In the genomic region with DNA sequence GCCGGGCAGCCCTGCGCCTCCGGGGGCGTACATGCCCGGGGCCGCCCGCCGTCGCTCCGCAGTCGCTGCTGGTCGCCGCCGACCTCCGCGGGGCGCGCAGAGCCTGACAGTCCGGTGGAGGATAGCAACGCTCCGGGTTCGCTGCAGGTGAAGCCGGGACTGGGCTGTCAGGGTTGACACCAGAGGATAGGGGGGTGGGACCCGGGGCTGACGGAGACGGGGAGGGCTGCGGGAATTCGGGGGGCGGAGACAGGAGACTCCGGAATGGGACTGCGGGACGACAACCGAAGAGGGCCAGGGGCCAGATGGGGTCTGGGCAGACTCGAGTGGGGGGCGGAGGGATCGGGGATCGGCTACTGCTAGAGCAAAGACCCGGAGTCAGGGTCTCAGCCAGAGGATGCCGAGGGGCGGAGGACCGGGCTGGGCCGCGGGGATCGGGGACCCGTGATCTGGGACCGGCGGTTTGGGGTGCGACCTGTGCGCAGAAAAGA, we compare ENCODE assay signal across 8 cellular contexts. TPM values are rescaled to one million over a fixed set of nuclear protein-coding genes. Genes with fewer than 3 reads are reported as not detected.
A peak's percentile ranks its signal among the peaks of the same experiment; 100 is the strongest.
DNase-seq lines count a peak whose midpoint lies in the region; ATAC-seq and TF ChIP-seq lines count a peak whose summit lies in the region.

No MANE protein-coding gene starts in this region.

- peak overlapping the region in 1 of 2 experiments; percentile 38 for H2BK12ac ChIP-seq in mesenchymal stem cell (ENCODE audit: low read length in 2 of 2)

- peak overlapping the region in 1 of 2 experiments; percentile 94 for H3K14ac ChIP-seq in mesenchymal stem cell (ENCODE audit: low read length in 2 of 2)

- peaks cover 28% of the 10 kb centered on the region for H3K36me3 ChIP-seq in A673 (ENCODE audit: insufficient read depth, low read length, poor library complexity, severe bottlenecking)
- peaks cover 8% of the 10 kb centered on the region for H3K36me3 ChIP-seq in ectodermal cell (ENCODE audit: control insufficient read depth, insufficient read depth, low read length)
- peaks cover 28 to 43% of the 10 kb centered on the region in 2 experiments for H3K36me3 ChIP-seq in mesenchymal stem cell (ENCODE audit: control insufficient read depth in 1 of 2, insufficient read depth in 2 of 2, low read depth in 1 of 2, low read length in 2 of 2)
- peaks cover 28% of the 10 kb centered on the region for H3K36me3 ChIP-seq in suprapubic skin

- H2BK5ac ChIP-seq in mesenchymal stem cell (ENCODE audit: low read depth, low read length, poor library complexity, severe bottlenecking), result no peak overlapping the region

- H4K91ac ChIP-seq in mesenchymal stem cell (ENCODE audit: low read length), result peak overlapping the region; percentile 80

- WGBS in ectodermal cell, 2 experiments, result 1% methylated on average over 49 of the region's 49 CpGs
- WGBS in mesenchymal stem cell, result under 1% methylated on average over 45 of the region's 49 CpGs
- 0% methylated on average over 13 of the region's 49 CpGs for WGBS in suprapubic skin

- H4K8ac ChIP-seq in mesenchymal stem cell (ENCODE audit: low read length), result peak overlapping the region; percentile 59

- H3K9ac ChIP-seq in mesenchymal stem cell (ENCODE audit: low read length), result peak overlapping the region; percentile 93

- H2AK5ac ChIP-seq in mesenchymal stem cell (ENCODE audit: low read length, severe bottlenecking), result no peak overlapping the region

- POLR2A ChIA-PET in A673 (lab: Charles Lee; ENCODE audit: low non-redundant PET), result no interaction called here

- H3K9me3 ChIP-seq in A673 (ENCODE audit: low read depth, low read length, poor library complexity, severe bottlenecking) (no peaks in the 10 kb centered on the region), ectodermal cell (ENCODE audit: control insufficient read depth, low read length) (no peaks in the 10 kb centered on the region), mesenchymal stem cell (ENCODE audit: control insufficient read depth, low read length) (no peaks in the 10 kb centered on the region), suprapubic skin (no peaks in the 10 kb centered on the region)

- H3K4me3 ChIP-seq in A673 (ENCODE audit: low read depth, low read length, poor library complexity, severe bottlenecking) (peak overlapping the region; percentile 98), ectodermal cell (ENCODE audit: insufficient read depth, low read depth, low read length) (peak overlapping the region; percentile 97), mesenchymal stem cell (ENCODE audit: insufficient read depth in 1 of 2, low read depth in 1 of 2, low read length in 2 of 2) (peak overlapping the region; percentile 95 to 100), suprapubic skin (peak overlapping the region; percentile 94)

- peak overlapping the region; percentile 58 to 90 for H3K18ac ChIP-seq in mesenchymal stem cell (ENCODE audit: low read depth in 1 of 2, low read length in 2 of 2)

- H2BK120ac ChIP-seq in mesenchymal stem cell (ENCODE audit: low read depth, low read length), result no peak overlapping the region

- H3K27me3 ChIP-seq in A673 (replicated peaks; ENCODE audit: insufficient read depth, low read depth, low read length, poor library complexity) (no peaks in the 10 kb centered on the region), ectodermal cell (ENCODE audit: control insufficient read depth, insufficient read depth, low read length, poor library complexity, severe bottlenecking) (no peaks in the 10 kb centered on the region), mesenchymal stem cell (ENCODE audit: control insufficient read depth in 1 of 2, insufficient read depth in 1 of 2, low read length in 2 of 2) (no peaks in the 10 kb centered on the region), suprapubic skin (no peaks in the 10 kb centered on the region)

- H2AFZ ChIP-seq in mesenchymal stem cell (ENCODE audit: low read depth, low read length), result peak overlapping the region; percentile 94

- peak overlapping the region; percentile 69 for H3K4me2 ChIP-seq in mesenchymal stem cell (ENCODE audit: low read length, poor library complexity, severe bottlenecking)

- peak; percentile 30 for DNase-seq in A673 (ENCODE audit: low spot score)
- DNase-seq in mesenchymal stem cell, result peak; percentile 48
- peak; percentile 85 to 88 for DNase-seq in suprapubic skin (ENCODE audit: low spot score in 2 of 2)
- DNase-seq in NCI-H2107 treated with DMSO at 0.1 percent for 48 hours (lab: John Stamatoyannopoulos, UW; ENCODE audit: unreplicated experiment), result no peak

- peaks cover 27% of the 10 kb centered on the region for H3K79me1 ChIP-seq in mesenchymal stem cell (replicated peaks; ENCODE audit: low read length, poor library complexity, severe bottlenecking)

- CTCF ChIA-PET in A673 (lab: Charles Lee), result interaction anchor here (1.0 kb wide), 2 partner anchors 91 to 127 kb away, joined by 3 to 7 read pairs; partner anchors contain the start of gene ASTL

- peak overlapping the region in 1 of 2 experiments; percentile 86 for H3K23ac ChIP-seq in mesenchymal stem cell (ENCODE audit: low read length in 2 of 2)

- intact Hi-C loops in A673 (cut with micrococcal nuclease; ENCODE audit: unreplicated experiment), result loop anchor here (2.0 to 5.0 kb wide), 2 partner anchors 58 to 127 kb away; partner anchors contain the start of genes ASTL and STARD7

- no peak overlapping the region for H2BK15ac ChIP-seq in mesenchymal stem cell (ENCODE audit: low read depth, poor library complexity, severe bottlenecking)

- H3K4ac ChIP-seq in mesenchymal stem cell (ENCODE audit: low read depth in 1 of 2, low read length in 2 of 2), result peak overlapping the region; percentile 46 to 91

- ATAC-seq in GM18907 (IDR thresholded peaks at IDR 0.05; ENCODE audit: unreplicated experiment) (peak; percentile 30), HG03342 (IDR thresholded peaks at IDR 0.05; ENCODE audit: unreplicated experiment) (peak; percentile 3)

- H3K27ac ChIP-seq in A673 (ENCODE audit: low read depth, low read length, poor library complexity, severe bottlenecking) (peak overlapping the region; percentile 85), VCaP (peak overlapping the region; percentile 89), ectodermal cell (ENCODE audit: insufficient read depth, low read depth, low read length, poor library complexity, severe bottlenecking) (peak overlapping the region; percentile 67), mesenchymal stem cell (ENCODE audit: low read length, poor library complexity, severe bottlenecking) (peak overlapping the region; percentile 65), suprapubic skin (peak overlapping the region; percentile 94)

- H3K4me1 ChIP-seq in A673 (ENCODE audit: insufficient read depth, low read length, poor library complexity, severe bottlenecking) (no peaks in the 10 kb centered on the region), ectodermal cell (ENCODE audit: control insufficient read depth, insufficient read depth, low read length) (peaks cover 7% of the 10 kb centered on the region), mesenchymal stem cell (ENCODE audit: control insufficient read depth, insufficient read depth, low read depth, low read length) (peaks cover 21% of the 10 kb centered on the region), suprapubic skin (peaks cover 57% of the 10 kb centered on the region)

- BruUV-seq in A673 (replicated peaks; lab: Mats Ljungman, UMichigan), result no TSS peak

- TF ChIP-seq CTCF in A673 (conservative IDR thresholded peaks at IDR 0.05; ENCODE audit: low read depth, low read length), result no peak
- no peak for TF ChIP-seq CTCF in VCaP (conservative IDR thresholded peaks at IDR 0.05)
- no peak for TF ChIP-seq CTCF in suprapubic skin (IDR thresholded peaks at IDR 0.05)

- no peak for TF ChIP-seq POLR2A in suprapubic skin (IDR thresholded peaks at IDR 0.05)

- no peak for TF ChIP-seq EP300 in suprapubic skin (IDR thresholded peaks at IDR 0.05)

RNA-seq across cellular contexts. Expression of gene TMEM127, which starts 0.4 kb away (rescaled TPM):
- 23.6 and 25.5 TPM in 2 replicates for total RNA-seq in A673 (2021)
- polyA plus RNA-seq in ectodermal cell (2013, experiment 1 of 4), result 35.5 TPM
- polyA plus RNA-seq in ectodermal cell (2013, experiment 2 of 4), result 36.0 TPM
- polyA plus RNA-seq in ectodermal cell (2013, experiment 3 of 4), result 20.0 TPM
- polyA plus RNA-seq in ectodermal cell (2013, experiment 4 of 4), result 22.0 TPM
- polyA plus RNA-seq in mesenchymal stem cell (2013, experiment 1 of 2), result 56.4 TPM
- 55.0 TPM for polyA plus RNA-seq in mesenchymal stem cell (2013, experiment 2 of 2)
- 10 to 100 TPM; 39.3 to 66.5 (median 53.9) TPM for total RNA-seq in suprapubic skin

RNA-seq across cellular contexts. Expression of gene CIAO1, which starts 0.6 kb away (rescaled TPM):
- 76.8 and 79.7 TPM in 2 replicates for total RNA-seq in A673 (2021)
- 74.0 TPM for polyA plus RNA-seq in ectodermal cell (2013, experiment 1 of 4)
- 69.8 TPM for polyA plus RNA-seq in ectodermal cell (2013, experiment 2 of 4)
- 61.0 TPM for polyA plus RNA-seq in ectodermal cell (2013, experiment 3 of 4)
- 65.4 TPM for polyA plus RNA-seq in ectodermal cell (2013, experiment 4 of 4)
- 33.6 TPM for polyA plus RNA-seq in mesenchymal stem cell (2013, experiment 1 of 2)
- polyA plus RNA-seq in mesenchymal stem cell (2013, experiment 2 of 2), result 32.9 TPM
- 100 to 1,000 TPM; 107 to 143 (median 110) TPM for total RNA-seq in suprapubic skin

RNA-seq across cellular contexts. Expression of gene SNRNP200, which starts 40.0 kb away (rescaled TPM):
- total RNA-seq in A673 (2021) (202 and 208 TPM in 2 replicates), suprapubic skin (100 to 1,000 TPM in 3 of 4 donors, 10 to 100 TPM in 1; 75.8 to 150 (median 110) TPM)
- polyA plus RNA-seq in ectodermal cell (2013, experiment 1 of 4), result 236 TPM
- polyA plus RNA-seq in ectodermal cell (2013, experiment 2 of 4), result 257 TPM
- polyA plus RNA-seq in ectodermal cell (2013, experiment 3 of 4), result 191 TPM
- polyA plus RNA-seq in ectodermal cell (2013, experiment 4 of 4), result 200 TPM
- 43.8 TPM for polyA plus RNA-seq in mesenchymal stem cell (2013, experiment 1 of 2)
- 39.2 TPM for polyA plus RNA-seq in mesenchymal stem cell (2013, experiment 2 of 2)

RNA-seq across cellular contexts. Expression of gene STARD7, which starts 56.8 kb away (rescaled TPM):
- total RNA-seq in A673 (2021) (189 and 201 TPM in 2 replicates), suprapubic skin (10 to 100 TPM; 69.4 to 92.4 (median 76.8) TPM)
- 156 TPM for polyA plus RNA-seq in ectodermal cell (2013, experiment 1 of 4)
- polyA plus RNA-seq in ectodermal cell (2013, experiment 2 of 4), result 155 TPM
- 115 TPM for polyA plus RNA-seq in ectodermal cell (2013, experiment 3 of 4)
- 118 TPM for polyA plus RNA-seq in ectodermal cell (2013, experiment 4 of 4)
- polyA plus RNA-seq in mesenchymal stem cell (2013, experiment 1 of 2), result 43.7 TPM
- 44.3 TPM for polyA plus RNA-seq in mesenchymal stem cell (2013, experiment 2 of 2)

RNA-seq across cellular contexts. Expression of gene ITPRIPL1, which starts 59.7 kb away (rescaled TPM):
- total RNA-seq in A673 (2021) (23.5 and 23.9 TPM in 2 replicates), suprapubic skin (1 to 10 TPM in 3 of 4 donors, under 1 TPM in 1; 0.86 to 2.6 (median 2.2) TPM)
- polyA plus RNA-seq in ectodermal cell (2013, experiment 1 of 4), result 6.0 TPM
- polyA plus RNA-seq in ectodermal cell (2013, experiment 2 of 4), result 6.3 TPM
- 4.5 TPM for polyA plus RNA-seq in ectodermal cell (2013, experiment 3 of 4)
- 4.7 TPM for polyA plus RNA-seq in ectodermal cell (2013, experiment 4 of 4)
- 1.4 TPM for polyA plus RNA-seq in mesenchymal stem cell (2013, experiment 1 of 2)
- polyA plus RNA-seq in mesenchymal stem cell (2013, experiment 2 of 2), result 1.4 TPM
